ENCODE assay signal across 1 cellular context in the genomic region with DNA sequence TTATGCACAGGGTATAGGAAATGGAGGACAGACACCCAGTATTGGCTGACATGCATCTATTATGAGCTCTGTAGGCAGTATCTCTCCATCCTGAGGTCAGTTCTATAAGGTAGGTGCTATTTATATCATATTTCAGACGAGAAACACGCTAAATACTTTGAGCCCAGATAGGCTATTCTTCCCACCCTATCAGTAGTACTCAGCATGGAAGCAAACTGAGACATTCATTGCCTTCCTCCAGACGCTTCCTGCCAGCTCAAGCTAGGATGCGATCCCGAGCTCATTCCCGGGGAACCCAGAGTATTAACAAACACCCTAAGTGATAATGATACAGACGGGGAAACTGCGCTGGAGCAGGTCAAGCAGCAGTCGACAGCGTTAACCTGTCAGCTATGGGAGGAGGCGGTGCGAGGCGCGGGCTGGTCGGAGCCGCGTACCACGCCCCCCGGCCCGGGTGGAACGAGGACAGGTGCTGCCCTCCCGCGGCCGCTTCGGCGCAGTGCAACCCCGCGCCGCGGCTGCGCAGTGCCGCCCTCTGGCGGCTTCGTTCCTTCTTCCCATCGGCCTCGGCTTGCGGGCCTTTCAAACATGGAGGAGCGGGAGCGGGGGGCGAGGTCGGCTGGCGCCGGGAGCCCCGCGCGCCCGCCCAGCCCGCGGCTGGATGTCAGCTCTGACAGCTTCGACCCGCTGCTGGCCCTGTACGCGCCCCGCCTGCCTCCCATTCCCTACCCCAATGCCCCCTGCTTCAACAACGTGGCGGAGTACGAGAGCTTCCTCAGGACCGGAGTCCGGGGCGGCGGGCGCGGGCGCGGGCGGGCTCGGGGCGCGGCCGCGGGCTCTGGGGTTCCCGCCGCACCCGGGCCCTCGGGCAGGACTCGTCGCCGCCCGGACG.
A peak's percentile ranks its signal among the peaks of the same experiment; 100 is the strongest.
TF ChIP-seq lines count a peak whose summit lies in the region.

A gene (plus strand): TSS at position 550 of the 892 bp plus-strand sequence. CDS start 39 bp downstream, at position 589.

TF ChIP-seq in HepG2, 621 proteins besides CTCF, POLR2A, EP300 and RAD21 (continued from another document and continues in another):
- TF ChIP-seq, protein P1, sequence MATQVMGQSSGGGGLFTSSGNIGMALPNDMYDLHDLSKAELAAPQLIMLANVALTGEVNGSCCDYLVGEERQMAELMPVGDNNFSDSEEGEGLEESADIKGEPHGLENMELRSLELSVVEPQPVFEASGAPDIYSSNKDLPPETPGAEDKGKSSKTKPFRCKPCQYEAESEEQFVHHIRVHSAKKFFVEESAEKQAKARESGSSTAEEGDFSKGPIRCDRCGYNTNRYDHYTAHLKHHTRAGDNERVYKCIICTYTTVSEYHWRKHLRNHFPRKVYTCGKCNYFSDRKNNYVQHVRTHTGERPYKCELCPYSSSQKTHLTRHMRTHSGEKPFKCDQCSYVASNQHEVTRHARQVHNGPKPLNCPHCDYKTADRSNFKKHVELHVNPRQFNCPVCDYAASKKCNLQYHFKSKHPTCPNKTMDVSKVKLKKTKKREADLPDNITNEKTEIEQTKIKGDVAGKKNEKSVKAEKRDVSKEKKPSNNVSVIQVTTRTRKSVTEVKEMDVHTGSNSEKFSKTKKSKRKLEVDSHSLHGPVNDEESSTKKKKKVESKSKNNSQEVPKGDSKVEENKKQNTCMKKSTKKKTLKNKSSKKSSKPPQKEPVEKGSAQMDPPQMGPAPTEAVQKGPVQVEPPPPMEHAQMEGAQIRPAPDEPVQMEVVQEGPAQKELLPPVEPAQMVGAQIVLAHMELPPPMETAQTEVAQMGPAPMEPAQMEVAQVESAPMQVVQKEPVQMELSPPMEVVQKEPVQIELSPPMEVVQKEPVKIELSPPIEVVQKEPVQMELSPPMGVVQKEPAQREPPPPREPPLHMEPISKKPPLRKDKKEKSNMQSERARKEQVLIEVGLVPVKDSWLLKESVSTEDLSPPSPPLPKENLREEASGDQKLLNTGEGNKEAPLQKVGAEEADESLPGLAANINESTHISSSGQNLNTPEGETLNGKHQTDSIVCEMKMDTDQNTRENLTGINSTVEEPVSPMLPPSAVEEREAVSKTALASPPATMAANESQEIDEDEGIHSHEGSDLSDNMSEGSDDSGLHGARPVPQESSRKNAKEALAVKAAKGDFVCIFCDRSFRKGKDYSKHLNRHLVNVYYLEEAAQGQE (IDR thresholded peaks at IDR 0.05; ENCODE audit: borderline replicate concordance in 1 of 2, low read depth in 1 of 2, low read length in 2 of 2) = no peak
- no peak for TF ChIP-seq ZNF850 (CRISPR knock-in tag; conservative IDR thresholded peaks at IDR 0.05)
- peak; percentile 39; the same call in 1 of the 2 replicates for TF ChIP-seq TAF1 (CRISPR knock-in tag; IDR thresholded peaks at IDR 0.05)
- TF ChIP-seq, protein P2, sequence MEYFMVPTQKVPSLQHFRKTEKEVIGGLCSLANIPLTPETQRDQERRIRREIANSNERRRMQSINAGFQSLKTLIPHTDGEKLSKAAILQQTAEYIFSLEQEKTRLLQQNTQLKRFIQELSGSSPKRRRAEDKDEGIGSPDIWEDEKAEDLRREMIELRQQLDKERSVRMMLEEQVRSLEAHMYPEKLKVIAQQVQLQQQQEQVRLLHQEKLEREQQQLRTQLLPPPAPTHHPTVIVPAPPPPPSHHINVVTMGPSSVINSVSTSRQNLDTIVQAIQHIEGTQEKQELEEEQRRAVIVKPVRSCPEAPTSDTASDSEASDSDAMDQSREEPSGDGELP (IDR thresholded peaks at IDR 0.05; ENCODE audit: borderline replicate concordance, low read depth) = no peak; the same call in 1 of the 2 replicates
- TF ChIP-seq, protein P3, sequence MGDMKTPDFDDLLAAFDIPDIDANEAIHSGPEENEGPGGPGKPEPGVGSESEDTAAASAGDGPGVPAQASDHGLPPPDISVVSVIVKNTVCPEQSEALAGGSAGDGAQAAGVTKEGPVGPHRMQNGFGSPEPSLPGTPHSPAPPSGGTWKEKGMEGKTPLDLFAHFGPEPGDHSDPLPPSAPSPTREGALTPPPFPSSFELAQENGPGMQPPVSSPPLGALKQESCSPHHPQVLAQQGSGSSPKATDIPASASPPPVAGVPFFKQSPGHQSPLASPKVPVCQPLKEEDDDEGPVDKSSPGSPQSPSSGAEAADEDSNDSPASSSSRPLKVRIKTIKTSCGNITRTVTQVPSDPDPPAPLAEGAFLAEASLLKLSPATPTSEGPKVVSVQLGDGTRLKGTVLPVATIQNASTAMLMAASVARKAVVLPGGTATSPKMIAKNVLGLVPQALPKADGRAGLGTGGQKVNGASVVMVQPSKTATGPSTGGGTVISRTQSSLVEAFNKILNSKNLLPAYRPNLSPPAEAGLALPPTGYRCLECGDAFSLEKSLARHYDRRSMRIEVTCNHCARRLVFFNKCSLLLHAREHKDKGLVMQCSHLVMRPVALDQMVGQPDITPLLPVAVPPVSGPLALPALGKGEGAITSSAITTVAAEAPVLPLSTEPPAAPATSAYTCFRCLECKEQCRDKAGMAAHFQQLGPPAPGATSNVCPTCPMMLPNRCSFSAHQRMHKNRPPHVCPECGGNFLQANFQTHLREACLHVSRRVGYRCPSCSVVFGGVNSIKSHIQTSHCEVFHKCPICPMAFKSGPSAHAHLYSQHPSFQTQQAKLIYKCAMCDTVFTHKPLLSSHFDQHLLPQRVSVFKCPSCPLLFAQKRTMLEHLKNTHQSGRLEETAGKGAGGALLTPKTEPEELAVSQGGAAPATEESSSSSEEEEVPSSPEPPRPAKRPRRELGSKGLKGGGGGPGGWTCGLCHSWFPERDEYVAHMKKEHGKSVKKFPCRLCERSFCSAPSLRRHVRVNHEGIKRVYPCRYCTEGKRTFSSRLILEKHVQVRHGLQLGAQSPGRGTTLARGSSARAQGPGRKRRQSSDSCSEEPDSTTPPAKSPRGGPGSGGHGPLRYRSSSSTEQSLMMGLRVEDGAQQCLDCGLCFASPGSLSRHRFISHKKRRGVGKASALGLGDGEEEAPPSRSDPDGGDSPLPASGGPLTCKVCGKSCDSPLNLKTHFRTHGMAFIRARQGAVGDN (CRISPR knock-in tag; IDR thresholded peaks at IDR 0.05) = peak; percentile 78
- TF ChIP-seq ZNF136 (CRISPR knock-in tag; IDR thresholded peaks at IDR 0.05; ENCODE audit: low read depth) = no peak
- TF ChIP-seq TEAD2 (CRISPR knock-in tag; IDR thresholded peaks at IDR 0.05) = no peak
- TF ChIP-seq, protein P4, sequence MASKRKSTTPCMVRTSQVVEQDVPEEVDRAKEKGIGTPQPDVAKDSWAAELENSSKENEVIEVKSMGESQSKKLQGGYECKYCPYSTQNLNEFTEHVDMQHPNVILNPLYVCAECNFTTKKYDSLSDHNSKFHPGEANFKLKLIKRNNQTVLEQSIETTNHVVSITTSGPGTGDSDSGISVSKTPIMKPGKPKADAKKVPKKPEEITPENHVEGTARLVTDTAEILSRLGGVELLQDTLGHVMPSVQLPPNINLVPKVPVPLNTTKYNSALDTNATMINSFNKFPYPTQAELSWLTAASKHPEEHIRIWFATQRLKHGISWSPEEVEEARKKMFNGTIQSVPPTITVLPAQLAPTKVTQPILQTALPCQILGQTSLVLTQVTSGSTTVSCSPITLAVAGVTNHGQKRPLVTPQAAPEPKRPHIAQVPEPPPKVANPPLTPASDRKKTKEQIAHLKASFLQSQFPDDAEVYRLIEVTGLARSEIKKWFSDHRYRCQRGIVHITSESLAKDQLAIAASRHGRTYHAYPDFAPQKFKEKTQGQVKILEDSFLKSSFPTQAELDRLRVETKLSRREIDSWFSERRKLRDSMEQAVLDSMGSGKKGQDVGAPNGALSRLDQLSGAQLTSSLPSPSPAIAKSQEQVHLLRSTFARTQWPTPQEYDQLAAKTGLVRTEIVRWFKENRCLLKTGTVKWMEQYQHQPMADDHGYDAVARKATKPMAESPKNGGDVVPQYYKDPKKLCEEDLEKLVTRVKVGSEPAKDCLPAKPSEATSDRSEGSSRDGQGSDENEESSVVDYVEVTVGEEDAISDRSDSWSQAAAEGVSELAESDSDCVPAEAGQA (IDR thresholded peaks at IDR 0.05; ENCODE audit: low read depth) = no peak
- TF ChIP-seq, protein P4 (CRISPR knock-in tag; IDR thresholded peaks at IDR 0.05; ENCODE audit: borderline replicate concordance) = no peak
- TF ChIP-seq ZNF775 (CRISPR knock-in tag; IDR thresholded peaks at IDR 0.05; ENCODE audit: borderline replicate concordance) = no peak
- no peak for TF ChIP-seq ZNF589 (CRISPR knock-in tag; conservative IDR thresholded peaks at IDR 0.05)
- TF ChIP-seq ATF7-NPFF (CRISPR knock-in tag; IDR thresholded peaks at IDR 0.05; ENCODE audit: low read depth) = no peak; the same call in 1 of the 2 replicates
- peak; percentile 30 for TF ChIP-seq HNRNPLL (IDR thresholded peaks at IDR 0.05; ENCODE audit: low read depth, low read length, poor library complexity, severe bottlenecking)
- TF ChIP-seq, protein P5, sequence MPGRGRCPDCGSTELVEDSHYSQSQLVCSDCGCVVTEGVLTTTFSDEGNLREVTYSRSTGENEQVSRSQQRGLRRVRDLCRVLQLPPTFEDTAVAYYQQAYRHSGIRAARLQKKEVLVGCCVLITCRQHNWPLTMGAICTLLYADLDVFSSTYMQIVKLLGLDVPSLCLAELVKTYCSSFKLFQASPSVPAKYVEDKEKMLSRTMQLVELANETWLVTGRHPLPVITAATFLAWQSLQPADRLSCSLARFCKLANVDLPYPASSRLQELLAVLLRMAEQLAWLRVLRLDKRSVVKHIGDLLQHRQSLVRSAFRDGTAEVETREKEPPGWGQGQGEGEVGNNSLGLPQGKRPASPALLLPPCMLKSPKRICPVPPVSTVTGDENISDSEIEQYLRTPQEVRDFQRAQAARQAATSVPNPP (CRISPR knock-in tag; IDR thresholded peaks at IDR 0.05) = no peak
- peak; percentile 82; the same call in 1 of the 2 replicates for TF ChIP-seq SAFB2 (CRISPR knock-in tag; IDR thresholded peaks at IDR 0.05; ENCODE audit: borderline replicate concordance, low read depth)
- TF ChIP-seq, protein P6, sequence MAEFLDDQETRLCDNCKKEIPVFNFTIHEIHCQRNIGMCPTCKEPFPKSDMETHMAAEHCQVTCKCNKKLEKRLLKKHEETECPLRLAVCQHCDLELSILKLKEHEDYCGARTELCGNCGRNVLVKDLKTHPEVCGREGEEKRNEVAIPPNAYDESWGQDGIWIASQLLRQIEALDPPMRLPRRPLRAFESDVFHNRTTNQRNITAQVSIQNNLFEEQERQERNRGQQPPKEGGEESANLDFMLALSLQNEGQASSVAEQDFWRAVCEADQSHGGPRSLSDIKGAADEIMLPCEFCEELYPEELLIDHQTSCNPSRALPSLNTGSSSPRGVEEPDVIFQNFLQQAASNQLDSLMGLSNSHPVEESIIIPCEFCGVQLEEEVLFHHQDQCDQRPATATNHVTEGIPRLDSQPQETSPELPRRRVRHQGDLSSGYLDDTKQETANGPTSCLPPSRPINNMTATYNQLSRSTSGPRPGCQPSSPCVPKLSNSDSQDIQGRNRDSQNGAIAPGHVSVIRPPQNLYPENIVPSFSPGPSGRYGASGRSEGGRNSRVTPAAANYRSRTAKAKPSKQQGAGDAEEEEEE (CRISPR knock-in tag; IDR thresholded peaks at IDR 0.05; ENCODE audit: borderline replicate concordance) = no peak
- TF ChIP-seq HDAC6 (IDR thresholded peaks at IDR 0.05; ENCODE audit: low read depth, low read length) = no peak
- TF ChIP-seq, protein P7, sequence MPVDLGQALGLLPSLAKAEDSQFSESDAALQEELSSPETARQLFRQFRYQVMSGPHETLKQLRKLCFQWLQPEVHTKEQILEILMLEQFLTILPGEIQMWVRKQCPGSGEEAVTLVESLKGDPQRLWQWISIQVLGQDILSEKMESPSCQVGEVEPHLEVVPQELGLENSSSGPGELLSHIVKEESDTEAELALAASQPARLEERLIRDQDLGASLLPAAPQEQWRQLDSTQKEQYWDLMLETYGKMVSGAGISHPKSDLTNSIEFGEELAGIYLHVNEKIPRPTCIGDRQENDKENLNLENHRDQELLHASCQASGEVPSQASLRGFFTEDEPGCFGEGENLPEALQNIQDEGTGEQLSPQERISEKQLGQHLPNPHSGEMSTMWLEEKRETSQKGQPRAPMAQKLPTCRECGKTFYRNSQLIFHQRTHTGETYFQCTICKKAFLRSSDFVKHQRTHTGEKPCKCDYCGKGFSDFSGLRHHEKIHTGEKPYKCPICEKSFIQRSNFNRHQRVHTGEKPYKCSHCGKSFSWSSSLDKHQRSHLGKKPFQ (CRISPR knock-in tag; IDR thresholded peaks at IDR 0.05; ENCODE audit: insufficient replicate concordance) = no peak
- TF ChIP-seq ZNF121 (CRISPR knock-in tag; IDR thresholded peaks at IDR 0.05) = no peak
- no peak for TF ChIP-seq SMARCC2 (IDR thresholded peaks at IDR 0.05)
- no peak; the same call in 1 of the 2 replicates for TF ChIP-seq NKX3-1 (CRISPR knock-in tag; IDR thresholded peaks at IDR 0.05)
- TF ChIP-seq ATAD3A (CRISPR knock-in tag; IDR thresholded peaks at IDR 0.05) = no peak
- TF ChIP-seq NFIB (CRISPR knock-in tag; IDR thresholded peaks at IDR 0.05; ENCODE audit: borderline replicate concordance) = no peak
- TF ChIP-seq ZNF891 (CRISPR knock-in tag; IDR thresholded peaks at IDR 0.05) = no peak
- TF ChIP-seq PPARG (CRISPR knock-in tag; conservative IDR thresholded peaks at IDR 0.05) = 0 out of 2 replicates have a peak, but pooled peaks have one; percentile 48
- TF ChIP-seq RBM22 (optimal IDR thresholded peaks at IDR 0.05; ENCODE audit: low read length) = no peak
- TF ChIP-seq ZNF776 (CRISPR knock-in tag; IDR thresholded peaks at IDR 0.05) = no peak
- no peak for TF ChIP-seq ZBTB20 (CRISPR knock-in tag; IDR thresholded peaks at IDR 0.05; ENCODE audit: borderline replicate concordance, low read depth)
- TF ChIP-seq ZNF556 (CRISPR knock-in tag; IDR thresholded peaks at IDR 0.05; ENCODE audit: borderline replicate concordance) = peak; percentile 71; the same call in 1 of the 2 replicates
- no peak for TF ChIP-seq ATF7 (IDR thresholded peaks at IDR 0.05)
- no peak for TF ChIP-seq ATF7 (CRISPR knock-in tag; IDR thresholded peaks at IDR 0.05)
- TF ChIP-seq ZNF33A (CRISPR knock-in tag; IDR thresholded peaks at IDR 0.05; ENCODE audit: borderline replicate concordance) = no peak
- TF ChIP-seq, protein P8, sequence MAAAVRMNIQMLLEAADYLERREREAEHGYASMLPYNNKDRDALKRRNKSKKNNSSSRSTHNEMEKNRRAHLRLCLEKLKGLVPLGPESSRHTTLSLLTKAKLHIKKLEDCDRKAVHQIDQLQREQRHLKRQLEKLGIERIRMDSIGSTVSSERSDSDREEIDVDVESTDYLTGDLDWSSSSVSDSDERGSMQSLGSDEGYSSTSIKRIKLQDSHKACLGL (CRISPR knock-in tag; IDR thresholded peaks at IDR 0.05) = peak; percentile 42; the same call in 1 of the 2 replicates
- no peak for TF ChIP-seq XBP1 (CRISPR knock-in tag; IDR thresholded peaks at IDR 0.05)
